31 cellular contexts compared by ENCODE assay signal in genomic region chr1:111716371-111716770, GRCh38. TPM values are rescaled to one million over a fixed set of nuclear protein-coding genes. Genes with fewer than 3 reads are reported as not detected.
"Had no signal": no experiment of that assay in that cellular context is flagged by ENCODE, and none has a peak within 500 bp of the region (broad histone marks: within the 10 kb centered on the region; RNA-seq: fewer than 3 reads in every experiment).

No MANE protein-coding gene starts in this region.

- H3K9me3 Mint-ChIP-seq: activated B cell treated with CpG ODN at 0.5 μM for 24 hours; activated CD4-positive, alpha-beta T cell treated with anti-CD3 and anti-CD28 coated beads, Interleukin-2, amount 10 ng/mL, durations not matched to agents 24 days and 14 days; activated CD8-positive, alpha-beta T cell treated with anti-CD3 and anti-CD28 coated beads for 36 hours; activated naive CD4-positive, alpha-beta T cell treated with anti-CD3 and anti-CD28 coated beads, Interleukin-2, amount 50 U/mL, for 72 hours; activated naive CD8-positive, alpha-beta T cell treated with anti-CD3 and anti-CD28 coated beads, Interleukin-2, amount 10 ng/mL, durations not matched to agents 7 days and 5 days; activated T-cell treated with anti-CD3 and anti-CD28 coated beads, Interleukin-2, amount 50 U/mL, for 4 hours; activated T-helper 17 cell treated with anti-CD3 and anti-CD28 coated beads, Interleukin-2, amount 50 U/mL, for 72 hours; central memory CD8-positive, alpha-beta T cell; dendritic cell treated with granulocyte-macrophage colony-stimulating factor and Interleukin-4, amounts not matched to agents 40 ng/mL and 50 ng/mL, for 4 days; T-cell; T-helper 1 cell treated with Interleukin-12 subunit alpha and Interleukin-12 subunit beta and Interleukin-4 antibody, amounts not matched to agents 30 μg/mL and 1 μg/mL, for 36 hours; T-helper 2 cell treated with Interferon-gamma antibody and Interleukin-4, amounts not matched to agents 5 μg/mL and 100 μg/mL, for 36 hours had no signal

- H3K4me3 ChIP-seq: ascending aorta, coronary artery, dorsolateral prefrontal cortex, esophagus squamous epithelium, gastroesophageal sphincter had no signal

- H3K36me3 ChIP-seq: brain microvascular endothelial cell, WERI-Rb-1 had no signal

- FAIRE-seq: bronchial epithelial cell had no signal

- ATAC-seq: activated CD4-positive, CD25-positive, alpha-beta regulatory T cell treated with anti-CD3 and anti-CD28 coated beads, Interleukin-2, amount 50 U/mL, for 24 hours; activated CD8-positive, alpha-beta T cell treated with anti-CD3 and anti-CD28 coated beads for 36 hours; activated naive CD4-positive, alpha-beta T cell treated with anti-CD3 and anti-CD28 coated beads, Interleukin-2, amount 50 U/mL, for 72 hours; activated T-cell treated with anti-CD3 and anti-CD28 coated beads, Interleukin-2, amount 50 U/mL, for 4 hours; activated T-helper 17 cell treated with anti-CD3 and anti-CD28 coated beads, Interleukin-2, amount 50 U/mL, for 72 hours; gastroesophageal sphincter; T-cell had no signal

- H3K27ac Mint-ChIP-seq: activated B cell treated with CpG ODN at 0.5 μM for 24 hours; activated CD4-positive, alpha-beta T cell treated with anti-CD3 and anti-CD28 coated beads, Interleukin-2, amount 10 ng/mL, durations not matched to agents 24 days and 14 days; activated CD8-positive, alpha-beta T cell treated with anti-CD3 and anti-CD28 coated beads for 36 hours; activated naive CD8-positive, alpha-beta T cell treated with anti-CD3 and anti-CD28 coated beads, Interleukin-2, amount 10 ng/mL, durations not matched to agents 7 days and 5 days; activated T-helper 17 cell treated with anti-CD3 and anti-CD28 coated beads, Interleukin-2, amount 50 U/mL, for 72 hours; dendritic cell treated with granulocyte-macrophage colony-stimulating factor and Interleukin-4, amounts not matched to agents 40 ng/mL and 50 ng/mL, for 4 days; T-cell; T-helper 2 cell treated with Interferon-gamma antibody and Interleukin-4, amounts not matched to agents 5 μg/mL and 100 μg/mL, for 36 hours had no signal

- H3K36me3 Mint-ChIP-seq: activated naive CD4-positive, alpha-beta T cell treated with anti-CD3 and anti-CD28 coated beads, Interleukin-2, amount 50 U/mL, for 72 hours had no signal

- H3K27ac ChIP-seq: ascending aorta, brain microvascular endothelial cell, coronary artery, esophagus squamous epithelium, gastroesophageal sphincter, WERI-Rb-1 had no signal

- H3K9me3 ChIP-seq: ascending aorta, esophagus squamous epithelium, gastroesophageal sphincter had no signal

- DNase-seq: activated B cell treated with CpG ODN at 0.5 μM for 24 hours; activated CD4-positive, alpha-beta T cell treated with anti-CD3 and anti-CD28 coated beads, Interleukin-2, amount 10 ng/mL, durations not matched to agents 24 days and 14 days; activated CD8-positive, alpha-beta memory T cell treated with anti-CD3 and anti-CD28 coated beads for 24 hours; activated CD8-positive, alpha-beta T cell treated with anti-CD3 and anti-CD28 coated beads for 36 hours; activated effector memory CD4-positive, alpha-beta T cell treated with Interleukin-2 at 50 U/mL for 16 hours; activated gamma-delta T cell treated with Interleukin-2 at 50 U/mL for 16 hours; activated naive CD4-positive, alpha-beta T cell treated with Interleukin-2 at 50 U/mL for 16 hours; activated naive CD8-positive, alpha-beta T cell treated with anti-CD3 and anti-CD28 coated beads, Interleukin-2, amount 10 ng/mL, durations not matched to agents 7 days and 5 days; activated T-cell treated with anti-CD3 and anti-CD28 coated beads, Interleukin-2, amount 50 U/mL, for 4 hours; brain microvascular endothelial cell; dorsolateral prefrontal cortex; effector memory CD4-positive, alpha-beta T cell; erythroblast; esophagus squamous epithelium; foreskin melanocyte; head of caudate nucleus; SW 1271; T-cell; T1000; WERI-Rb-1 had no signal

- H3K27me3 ChIP-seq: ascending aorta, brain microvascular endothelial cell, dorsolateral prefrontal cortex, esophagus squamous epithelium, gastroesophageal sphincter had no signal

- H3K4me3 Mint-ChIP-seq: activated B cell treated with CpG ODN at 0.5 μM for 24 hours; activated CD4-positive, alpha-beta T cell treated with anti-CD3 and anti-CD28 coated beads, Interleukin-2, amount 10 ng/mL, durations not matched to agents 24 days and 14 days; activated CD8-positive, alpha-beta T cell treated with anti-CD3 and anti-CD28 coated beads for 36 hours; activated naive CD8-positive, alpha-beta T cell treated with anti-CD3 and anti-CD28 coated beads, Interleukin-2, amount 10 ng/mL, durations not matched to agents 7 days and 5 days; activated T-cell treated with anti-CD3 and anti-CD28 coated beads, Interleukin-2, amount 50 U/mL, for 4 hours; activated T-helper 17 cell treated with anti-CD3 and anti-CD28 coated beads, Interleukin-2, amount 50 U/mL, for 72 hours; central memory CD8-positive, alpha-beta T cell; dendritic cell treated with granulocyte-macrophage colony-stimulating factor and Interleukin-4, amounts not matched to agents 40 ng/mL and 50 ng/mL, for 4 days; T-cell; T-helper 1 cell treated with Interleukin-12 subunit alpha and Interleukin-12 subunit beta and Interleukin-4 antibody, amounts not matched to agents 30 μg/mL and 1 μg/mL, for 36 hours; T-helper 2 cell treated with Interferon-gamma antibody and Interleukin-4, amounts not matched to agents 5 μg/mL and 100 μg/mL, for 36 hours had no signal

- H3K27me3 Mint-ChIP-seq: activated B cell treated with CpG ODN at 0.5 μM for 24 hours; activated CD4-positive, alpha-beta T cell treated with anti-CD3 and anti-CD28 coated beads, Interleukin-2, amount 10 ng/mL, durations not matched to agents 24 days and 14 days; activated CD8-positive, alpha-beta T cell treated with anti-CD3 and anti-CD28 coated beads for 36 hours; activated naive CD8-positive, alpha-beta T cell treated with anti-CD3 and anti-CD28 coated beads, Interleukin-2, amount 10 ng/mL, durations not matched to agents 7 days and 5 days; activated T-helper 17 cell treated with anti-CD3 and anti-CD28 coated beads, Interleukin-2, amount 50 U/mL, for 72 hours; central memory CD8-positive, alpha-beta T cell; dendritic cell treated with granulocyte-macrophage colony-stimulating factor and Interleukin-4, amounts not matched to agents 40 ng/mL and 50 ng/mL, for 4 days; T-cell had no signal

RNA-seq across cellular contexts. Expression of gene INKA2, which starts 22.8 kb away (rescaled TPM):
- total RNA-seq: ascending aorta had no signal
